11 cellular contexts compared by ENCODE assay signal in the genomic region with DNA sequence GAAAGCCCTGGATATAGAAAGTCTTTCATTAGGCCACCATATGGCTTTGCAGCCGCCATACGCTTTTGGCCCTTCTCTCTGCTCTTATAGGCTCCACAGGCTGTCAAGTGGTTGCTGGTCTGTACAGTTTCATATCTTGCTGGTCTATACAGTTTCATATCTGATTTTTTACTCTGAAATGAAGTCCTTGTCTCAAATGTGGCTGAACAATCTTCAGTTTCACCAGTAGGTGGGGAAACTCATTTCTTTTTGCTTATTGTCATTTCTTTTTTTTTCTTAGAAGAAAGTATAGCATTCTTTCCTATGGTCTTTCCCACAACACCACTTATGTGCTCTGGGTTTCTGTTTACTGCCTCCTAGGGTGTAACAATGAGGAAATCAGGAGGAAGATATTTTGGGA.
DNase-seq lines count a peak whose midpoint lies in the region; ATAC-seq and TF ChIP-seq lines count a peak whose summit lies in the region.
"Had no signal": no experiment of that assay in that cellular context is flagged by ENCODE, and none has a peak within 500 bp of the region (broad histone marks: within the 10 kb centered on the region; RNA-seq: fewer than 3 reads in every experiment).

No MANE protein-coding gene starts in this region.

- no peaks in the 10 kb centered on the region for H3K9me3 ChIP-seq in A673 (ENCODE audit: low read depth, low read length, poor library complexity, severe bottlenecking)

- peaks cover 0 to 2% (median 0%) of the 10 kb centered on the region in 5 experiments for H3K9me3 Mint-ChIP-seq in brain
- H3K9me3 Mint-ChIP-seq: stimulated activated naive B cell treated with anti-CD40 and anti-IgM and Interleukin-4, amounts not matched to agents 10 μg/mL and 1 μg/mL and 100 μg/mL, for 72 hours had no signal

- POLR2A ChIA-PET in A673 (lab: Charles Lee; ENCODE audit: low non-redundant PET), result no interaction called here

- H3K36me3 ChIP-seq in A673 (ENCODE audit: insufficient read depth, low read length, poor library complexity, severe bottlenecking), result no peaks in the 10 kb centered on the region

- CTCF ChIA-PET in A673 (lab: Charles Lee), result interaction anchor here (0.5 kb wide), 1 partner anchor 1559 kb away, joined by 5 read pairs; no protein-coding TSS in a partner anchor

- H3K4me1 ChIP-seq in A673 (ENCODE audit: insufficient read depth, low read length, poor library complexity, severe bottlenecking), result no peaks in the 10 kb centered on the region

- no peak overlapping the region for H3K27ac ChIP-seq in A673 (ENCODE audit: low read depth, low read length, poor library complexity, severe bottlenecking)
- H3K27ac ChIP-seq: HL-60 had no signal

- no peaks in the 10 kb centered on the region for H3K36me3 Mint-ChIP-seq in brain
- H3K36me3 Mint-ChIP-seq: stimulated activated naive B cell treated with anti-CD40 and anti-IgM and Interleukin-4, amounts not matched to agents 10 μg/mL and 1 μg/mL and 100 μg/mL, for 72 hours had no signal

- H3K4me3 Mint-ChIP-seq in brain, result no peak overlapping the region
- H3K4me3 Mint-ChIP-seq: central memory CD8-positive, alpha-beta T cell; stimulated activated naive B cell treated with anti-CD40 and anti-IgM and Interleukin-4, amounts not matched to agents 10 μg/mL and 1 μg/mL and 100 μg/mL, for 72 hours had no signal

- BruUV-seq in A673 (replicated peaks; lab: Mats Ljungman, UMichigan), result no TSS peak

- H3K27me3 Mint-ChIP-seq in brain, result peaks cover 3% of the 10 kb centered on the region
- H3K27me3 Mint-ChIP-seq: central memory CD8-positive, alpha-beta T cell; stimulated activated naive B cell treated with anti-CD40 and anti-IgM and Interleukin-4, amounts not matched to agents 10 μg/mL and 1 μg/mL and 100 μg/mL, for 72 hours had no signal

- intact Hi-C loops in A673 (cut with micrococcal nuclease; ENCODE audit: unreplicated experiment), result loop anchor here (5.0 kb wide), 1 partner anchor 793 kb away; no protein-coding TSS in a partner anchor
- intact Hi-C loops in head of caudate nucleus (cut with DNase I), result loop anchor here (10.0 kb wide), 1 partner anchor 790 kb away; no protein-coding TSS in a partner anchor

- H3K4me1 Mint-ChIP-seq in brain, result peaks cover 18% of the 10 kb centered on the region
- H3K4me1 Mint-ChIP-seq: central memory CD8-positive, alpha-beta T cell; stimulated activated naive B cell treated with anti-CD40 and anti-IgM and Interleukin-4, amounts not matched to agents 10 μg/mL and 1 μg/mL and 100 μg/mL, for 72 hours had no signal

- ATAC-seq in GM19395 (IDR thresholded peaks at IDR 0.05; ENCODE audit: unreplicated experiment), result peak; percentile 83
- no peak for ATAC-seq in HG03571 (IDR thresholded peaks at IDR 0.05; ENCODE audit: unreplicated experiment)
- ATAC-seq: stimulated activated naive B cell treated with anti-CD40 and anti-IgM and Interleukin-4, amounts not matched to agents 10 μg/mL and 1 μg/mL and 100 μg/mL, for 72 hours had no signal

- TF ChIP-seq CTCF in A673 (conservative IDR thresholded peaks at IDR 0.05; ENCODE audit: low read depth, low read length) (peak; percentile 59), brain (conservative IDR thresholded peaks at IDR 0.05) (peak; percentile 37 to 65)

- no peaks in the 10 kb centered on the region for H3K27me3 ChIP-seq in A673 (replicated peaks; ENCODE audit: insufficient read depth, low read depth, low read length, poor library complexity)

- DNase-seq in A673 (ENCODE audit: low spot score) (peak; percentile 49), Kasumi-1 (lab: John Stamatoyannopoulos, UW) (peak; percentile 21 to 30), NCI-H2196 treated with DMSO at 0.1 percent for 48 hours (lab: John Stamatoyannopoulos, UW; ENCODE audit: unreplicated experiment) (no peak), head of caudate nucleus (no peak)
- DNase-seq in stimulated activated CD8-positive, alpha-beta memory T cell treated with anti-CD3 and anti-CD28 coated beads, Interleukin-4, amount 100 ng/mL, for 48 hours, result no peak
- DNase-seq: stimulated activated naive B cell treated with anti-CD40 and anti-IgM and Interleukin-4, amounts not matched to agents 10 μg/mL and 1 μg/mL and 100 μg/mL, for 72 hours had no signal

- peak overlapping the region in 2 of 5 experiments; percentile 22 for H3K27ac Mint-ChIP-seq in brain
- H3K27ac Mint-ChIP-seq: stimulated activated naive B cell treated with anti-CD40 and anti-IgM and Interleukin-4, amounts not matched to agents 10 μg/mL and 1 μg/mL and 100 μg/mL, for 72 hours had no signal

- H3K4me3 ChIP-seq in A673 (ENCODE audit: low read depth, low read length, poor library complexity, severe bottlenecking), result no peak overlapping the region

Comparison
In these comparisons a context has a peak if more than half of its experiments do, and no peak if none do; other contexts are left out.
1. DNase-seq: peak in A673 (single experiment) and Kasumi-1 (2 of 2); none in NCI-H2196 treated with DMSO at 0.1 percent for 48 hours (single experiment), head of caudate nucleus (0 of 42) and stimulated activated CD8-positive, alpha-beta memory T cell treated with anti-CD3 and anti-CD28 coated beads, Interleukin-4, amount 100 ng/mL, for 48 hours (single experiment).